ENCODE assay signal across 1 cellular context in the genomic region with DNA sequence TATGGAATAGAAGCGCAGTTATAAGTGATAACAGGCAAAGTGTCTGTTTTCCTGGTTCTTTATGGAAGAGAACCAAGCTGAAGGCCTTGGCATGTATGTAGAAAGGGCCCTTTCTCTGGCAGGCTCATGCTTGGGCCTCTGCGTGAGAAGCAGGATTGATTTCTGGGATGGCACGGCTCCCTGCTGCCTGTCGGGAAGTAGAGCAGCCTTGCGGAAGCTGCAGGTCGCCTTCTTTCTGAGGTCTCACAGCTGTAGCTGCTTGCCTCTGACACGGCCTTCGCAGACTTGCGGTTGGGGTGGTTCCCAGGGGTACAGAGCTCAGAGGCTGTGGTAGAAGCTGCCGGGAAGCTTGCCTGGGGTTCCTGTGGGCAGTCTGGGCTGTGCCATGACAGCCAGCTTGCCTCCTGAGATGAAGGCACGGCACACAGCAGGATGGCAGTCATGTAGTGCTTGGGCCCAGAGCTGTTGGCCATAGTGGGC.
TF ChIP-seq lines count a peak whose summit lies in the region.

No MANE protein-coding gene starts in this region.

TF ChIP-seq in K562, 482 proteins besides CTCF, POLR2A, EP300 and RAD21:
- no peak for TF ChIP-seq PTBP1 (IDR thresholded peaks at IDR 0.05; ENCODE audit: low read depth, low read length)
- no peak for TF ChIP-seq HDAC2 (IDR thresholded peaks at IDR 0.05)
- 0 out of 2 replicates have a peak, but pooled peaks have one; percentile 24 for TF ChIP-seq POLR2G (IDR thresholded peaks at IDR 0.05; ENCODE audit: low read depth, low read length)
- TF ChIP-seq MEF2A (IDR thresholded peaks at IDR 0.05; ENCODE audit: control insufficient read depth, low read depth, low read length) = no peak
- no peak for TF ChIP-seq HMG20B (CRISPR knock-in tag; IDR thresholded peaks at IDR 0.05)
